25 cellular contexts compared by ENCODE assay signal in the genomic region with DNA sequence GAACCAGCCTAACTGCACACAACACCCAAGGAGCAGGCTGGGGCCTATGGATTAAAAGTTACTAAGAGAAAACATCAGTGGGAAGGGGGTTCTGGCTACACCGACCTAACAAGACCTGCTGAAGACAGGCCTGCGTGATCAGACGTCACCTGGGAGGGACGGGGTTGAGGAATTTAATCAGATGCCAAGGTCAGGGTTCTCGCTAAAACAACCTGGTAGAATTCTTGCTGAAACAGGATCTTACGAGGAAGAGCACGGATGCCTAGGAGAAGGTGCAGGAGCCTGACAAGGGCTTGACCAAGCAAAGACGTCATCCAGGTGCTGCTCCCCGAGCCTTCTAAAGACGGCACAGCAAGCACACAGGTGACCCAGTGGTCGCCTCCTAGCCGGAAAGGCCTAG. TPM values are rescaled to one million over a fixed set of nuclear protein-coding genes. Genes with fewer than 3 reads are reported as not detected.
DNase-seq lines count a peak whose midpoint lies in the region; ATAC-seq and TF ChIP-seq lines count a peak whose summit lies in the region.
"Had no signal": no experiment of that assay in that cellular context is flagged by ENCODE, and none has a peak within 500 bp of the region (broad histone marks: within the 10 kb centered on the region; RNA-seq: fewer than 3 reads in every experiment).

No MANE protein-coding gene starts in this region.

- TF ChIP-seq CTCF in left ventricle myocardium inferior (IDR thresholded peaks at IDR 0.05; ENCODE audit: borderline replicate concordance), result no peak

- H3K9me3 ChIP-seq in left ventricle myocardium inferior (replicated peaks) (no peaks in the 10 kb centered on the region), skeletal muscle tissue (ENCODE audit: control insufficient read depth in 3 of 3, low read length in 3 of 3) (no peaks in the 10 kb centered on the region), SJCRH30 (replicated peaks) (no peaks in the 10 kb centered on the region)
- H3K9me3 ChIP-seq: A549; BE2C; BLaER1 treated with 17β-estradiol and CSF1 and Interleukin-3, amounts not matched to agents 10 nM and 100 nM had no signal

- peak overlapping the region; percentile 61 for H3K27ac ChIP-seq in left ventricle myocardium inferior (replicated peaks)
- H3K27ac ChIP-seq in skeletal muscle tissue (ENCODE audit: low read depth, low read length), result peak overlapping the region; percentile 88
- no peak overlapping the region for H3K27ac ChIP-seq in SJCRH30
- H3K27ac ChIP-seq: A549; BLaER1 treated with 17β-estradiol and CSF1 and Interleukin-3, amounts not matched to agents 10 nM and 100 nM had no signal

- DNase-seq in left ventricle myocardium inferior (no peak), Right ventricle myocardium superior (no peak), left lobe of liver (ENCODE audit: low spot score) (peak; percentile 32), posterior vena cava (ENCODE audit: low spot score) (peak; percentile 69), SJCRH30 (no peak)
- DNase-seq: 8988T; ACHN; AML-193; BE2C; CD4-positive, alpha-beta T cell; CD8-positive, alpha-beta memory T cell; DMS 273 treated with DMSO at 0.1 percent for 48 hours; DMS79; EL; GDM1; H9 had no signal

- no peak overlapping the region for H3K4me3 ChIP-seq in left ventricle myocardium inferior
- peak overlapping the region; percentile 56 to 82 (median 65) for H3K4me3 ChIP-seq in skeletal muscle tissue (ENCODE audit: low read length in 3 of 3)
- H3K4me3 ChIP-seq in SJCRH30, result no peak overlapping the region
- H3K4me3 ChIP-seq: A549; BLaER1 treated with 17β-estradiol and CSF1 and Interleukin-3, amounts not matched to agents 10 nM and 100 nM; GM12878; GM23338 had no signal

- peaks cover 9% of the 10 kb centered on the region for H3K36me3 ChIP-seq in left ventricle myocardium inferior
- H3K36me3 ChIP-seq in skeletal muscle tissue (ENCODE audit: control insufficient read depth in 3 of 3, insufficient read depth in 3 of 3, low read length in 3 of 3), result peaks cover 15 to 31% (median 23%) of the 10 kb centered on the region in 3 donors
- no peaks in the 10 kb centered on the region; the same call in 1 of the 2 replicates for H3K36me3 ChIP-seq in SJCRH30

- intact Hi-C loops in left ventricle myocardium inferior (cut with micrococcal nuclease) (no loop called here), Right ventricle myocardium superior (cut with DNase I) (no loop called here), posterior vena cava (cut with DNase I) (no loop called here)

- ATAC-seq in Right ventricle myocardium superior (ENCODE audit: poor library complexity) (no peak), left lobe of liver (no peak), HG03175 (IDR thresholded peaks at IDR 0.05; ENCODE audit: unreplicated experiment) (no peak), HG03565 (IDR thresholded peaks at IDR 0.05; ENCODE audit: unreplicated experiment) (no peak)
- ATAC-seq: A549, GM12878, GM23338, HCT116 had no signal

- H3K4me1 ChIP-seq in left ventricle myocardium inferior (peaks cover 11% of the 10 kb centered on the region), skeletal muscle tissue (ENCODE audit: control insufficient read depth in 3 of 3, insufficient read depth in 3 of 3, low read length in 3 of 3) (peaks cover 12 to 23% (median 14%) of the 10 kb centered on the region in 3 donors), SJCRH30 (no peaks in the 10 kb centered on the region)
- H3K4me1 ChIP-seq: A549; BE2C; BLaER1 treated with 17β-estradiol and CSF1 and Interleukin-3, amounts not matched to agents 10 nM and 100 nM had no signal

- peak overlapping the region; percentile 44 to 85 (median 54) for H3K9ac ChIP-seq in skeletal muscle tissue (ENCODE audit: low read depth in 1 of 3, low read length in 3 of 3)
- H3K9ac ChIP-seq: BLaER1 treated with 17β-estradiol and CSF1 and Interleukin-3, amounts not matched to agents 10 nM and 100 nM had no signal

- H3K27me3 ChIP-seq in left ventricle myocardium inferior (ENCODE audit: low read depth), result no peaks in the 10 kb centered on the region
- no peaks in the 10 kb centered on the region for H3K27me3 ChIP-seq in skeletal muscle tissue (ENCODE audit: control insufficient read depth in 3 of 3, insufficient read depth in 3 of 3, low read length in 3 of 3)
- no peaks in the 10 kb centered on the region for H3K27me3 ChIP-seq in SJCRH30
- H3K27me3 ChIP-seq: BE2C; BLaER1 treated with 17β-estradiol and CSF1 and Interleukin-3, amounts not matched to agents 10 nM and 100 nM had no signal

RNA-seq across cellular contexts. Expression of a gene that starts 1.6 kb away (rescaled TPM):
- total RNA-seq in left ventricle myocardium inferior (0.33 TPM), Right ventricle myocardium superior (0.16 TPM), left lobe of liver (not detected), posterior vena cava (not detected), skeletal muscle tissue (not detected)
- total RNA-seq in SJCRH30 (2014; rRNA removed; shearing (Covaris generic)), result not detected in 2 replicates
- total RNA-seq: CD4-positive, alpha-beta T cell; CD8-positive, alpha-beta memory T cell; GM12878; GM23338; H4; H9 had no signal

RNA-seq across cellular contexts. Expression of a gene that starts 24.8 kb away (rescaled TPM):
- total RNA-seq in left ventricle myocardium inferior (15.6 TPM), Right ventricle myocardium superior (13.0 TPM), left lobe of liver (22.7 TPM), posterior vena cava (10 to 100 TPM; 24.1 to 26.5 TPM), skeletal muscle tissue (31.8 TPM)
- 66.8 and 70.0 TPM in 2 replicates for total RNA-seq in SJCRH30 (2014; rRNA removed; shearing (Covaris generic))

RNA-seq across cellular contexts. Expression of a gene that starts 32.1 kb away (rescaled TPM):
- total RNA-seq in left ventricle myocardium inferior (28.2 TPM), Right ventricle myocardium superior (28.0 TPM), left lobe of liver (8.5 TPM), posterior vena cava (10 to 100 TPM; 16.6 to 16.9 TPM), skeletal muscle tissue (12.5 TPM)
- total RNA-seq in SJCRH30 (2014; rRNA removed; shearing (Covaris generic)), result 5.6 and 6.1 TPM in 2 replicates

RNA-seq across cellular contexts. Expression of a gene that starts 35.9 kb away (rescaled TPM):
- total RNA-seq in left ventricle myocardium inferior (33.8 TPM), Right ventricle myocardium superior (24.7 TPM), left lobe of liver (9.3 TPM), posterior vena cava (10 to 100 TPM; 35.3 to 42.3 TPM), skeletal muscle tissue (14.1 TPM)
- 52.3 and 58.5 TPM in 2 replicates for total RNA-seq in SJCRH30 (2014; rRNA removed; shearing (Covaris generic))

Comparison
In these comparisons a context has a peak if more than half of its experiments do, and no peak if none do; other contexts are left out.
1. DNase-seq: peak in left lobe of liver (single experiment) and posterior vena cava (single experiment); none in left ventricle myocardium inferior (single experiment), Right ventricle myocardium superior (single experiment) and SJCRH30 (0 of 2).
2. H3K4me3 ChIP-seq: peak in skeletal muscle tissue (3 of 3); none in left ventricle myocardium inferior (single experiment) and SJCRH30 (single experiment).